In the genomic region with DNA sequence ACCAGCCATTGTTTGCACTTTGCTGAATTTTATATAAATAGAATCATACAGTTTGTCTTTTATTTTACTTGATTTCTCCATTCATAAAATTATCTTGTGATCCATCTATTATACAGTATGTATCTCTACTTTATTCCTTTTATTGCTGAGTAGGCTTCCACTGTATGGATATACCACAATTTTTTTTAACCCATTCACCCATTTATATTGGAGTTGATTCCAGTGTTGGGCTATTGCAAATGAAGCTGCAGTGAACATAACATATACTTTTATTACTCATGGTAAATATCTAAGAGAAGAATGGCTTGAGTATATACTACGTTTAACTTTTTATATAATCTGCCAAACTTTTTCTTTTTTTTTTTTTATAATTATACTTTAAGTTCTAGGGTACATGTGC, we compare ENCODE assay signal across 6 cellular contexts.
"Had no signal": no experiment of that assay in that cellular context is flagged by ENCODE, and none has a peak within 500 bp of the region (broad histone marks: within the 10 kb centered on the region; RNA-seq: fewer than 3 reads in every experiment).

No MANE protein-coding gene starts in this region.

- DNase-seq: IMR-90, KBM-7, KG1 had no signal

- H3K4me3 Mint-ChIP-seq: IgD-negative memory B cell had no signal

- ATAC-seq: HepG2 had no signal

- H3K27ac Mint-ChIP-seq: IgD-negative memory B cell had no signal

- FAIRE-seq: HepG2 had no signal

- H3K36me3 Mint-ChIP-seq: IgD-negative memory B cell had no signal

- H3K4me1 Mint-ChIP-seq: IgD-negative memory B cell had no signal

- H3K27ac ChIP-seq: HL-60 had no signal

- H3K27me3 Mint-ChIP-seq: IgD-negative memory B cell had no signal
